13 cellular contexts compared by ENCODE assay signal in genomic region chr6:150905769-150906168, GRCh38. TPM values are rescaled to one million over a fixed set of nuclear protein-coding genes. Genes with fewer than 3 reads are reported as not detected.
DNase-seq lines count a peak whose midpoint lies in the region; ATAC-seq and TF ChIP-seq lines count a peak whose summit lies in the region.
"Had no signal": no experiment of that assay in that cellular context is flagged by ENCODE, and none has a peak within 500 bp of the region (broad histone marks: within the 10 kb centered on the region; RNA-seq: fewer than 3 reads in every experiment).

No MANE protein-coding gene starts in this region.

- H3K9me2 ChIP-seq in OCI-LY1 (ENCODE audit: low read depth, low read length) = no peaks in the 10 kb centered on the region

- H3K27ac Mint-ChIP-seq in activated CD8-positive, alpha-beta T cell treated with anti-CD3 and anti-CD28 coated beads for 36 hours = no peak overlapping the region
- H3K27ac Mint-ChIP-seq in activated CD8-positive, alpha-beta T cell treated with anti-CD3 and anti-CD28 coated beads, Interleukin-2, amount 10 ng/mL, durations not matched to agents 7 days and 5 days = no peak overlapping the region
- H3K27ac Mint-ChIP-seq in type B pancreatic cell = no peak overlapping the region
- no peak overlapping the region for H3K27ac Mint-ChIP-seq in CD8-positive, alpha-beta T cell

- H3F3A ChIP-seq in OCI-LY1 (ENCODE audit: insufficient read depth, low read length) = no peaks in the 10 kb centered on the region

- no peaks in the 10 kb centered on the region for H3K4me1 Mint-ChIP-seq in activated CD8-positive, alpha-beta T cell treated with anti-CD3 and anti-CD28 coated beads for 36 hours (ENCODE audit: low read depth)
- H3K4me1 Mint-ChIP-seq in activated CD8-positive, alpha-beta T cell treated with anti-CD3 and anti-CD28 coated beads, Interleukin-2, amount 10 ng/mL, durations not matched to agents 7 days and 5 days (ENCODE audit: low read depth) = peaks cover 3% of the 10 kb centered on the region
- H3K4me1 Mint-ChIP-seq in type B pancreatic cell (ENCODE audit: unreplicated experiment) = no peaks in the 10 kb centered on the region
- no peaks in the 10 kb centered on the region for H3K4me1 Mint-ChIP-seq in CD8-positive, alpha-beta T cell (ENCODE audit: low read depth)

- TF ChIP-seq CTCF in activated CD8-positive, alpha-beta T cell treated with anti-CD3 and anti-CD28 coated beads for 36 hours (IDR thresholded peaks at IDR 0.05) = no peak
- TF ChIP-seq CTCF in OCI-LY1 (IDR thresholded peaks at IDR 0.05; ENCODE audit: low read length) (peak; percentile 46; the same call in 1 of the 2 replicates), epithelial cell of esophagus (IDR thresholded peaks at IDR 0.05; ENCODE audit: insufficient read depth, low read depth, low read length, missing control alignments) (peak; percentile 19), type B pancreatic cell (conservative IDR thresholded peaks at IDR 0.05) (peak; percentile 60)
- no peak for TF ChIP-seq CTCF in CD8-positive, alpha-beta T cell (IDR thresholded peaks at IDR 0.05)

- H3K27me3 Mint-ChIP-seq in activated CD8-positive, alpha-beta T cell treated with anti-CD3 and anti-CD28 coated beads for 36 hours = no peaks in the 10 kb centered on the region
- no peaks in the 10 kb centered on the region for H3K27me3 Mint-ChIP-seq in activated CD8-positive, alpha-beta T cell treated with anti-CD3 and anti-CD28 coated beads, Interleukin-2, amount 10 ng/mL, durations not matched to agents 7 days and 5 days (ENCODE audit: low read depth)
- no peaks in the 10 kb centered on the region for H3K27me3 Mint-ChIP-seq in type B pancreatic cell
- H3K27me3 Mint-ChIP-seq in CD8-positive, alpha-beta T cell (ENCODE audit: low read depth) = no peaks in the 10 kb centered on the region

- intact Hi-C loops in activated CD8-positive, alpha-beta T cell treated with anti-CD3 and anti-CD28 coated beads for 36 hours (cut with micrococcal nuclease) = no loop called here
- intact Hi-C loops in CD8-positive, alpha-beta T cell (cut with DNase I, micrococcal nuclease) = no loop called here

- POLR2A ChIA-PET in activated CD8-positive, alpha-beta T cell treated with anti-CD3 and anti-CD28 coated beads for 36 hours (lab: Charles Lee) = no interaction called here
- POLR2A ChIA-PET in activated CD8-positive, alpha-beta T cell treated with anti-CD3 and anti-CD28 coated beads, Interleukin-2, amount 10 ng/mL, durations not matched to agents 7 days and 5 days (lab: Charles Lee) = no interaction called here
- POLR2A ChIA-PET in CD8-positive, alpha-beta T cell (lab: Charles Lee) = no interaction called here

- peaks cover 44% of the 10 kb centered on the region for H3K36me3 ChIP-seq in OCI-LY1 (ENCODE audit: insufficient read depth, low read length)
- no peaks in the 10 kb centered on the region for H3K36me3 ChIP-seq in CD8-positive, alpha-beta T cell (ENCODE audit: insufficient read depth, low read length)
- H3K36me3 ChIP-seq: heart right ventricle, vagina had no signal

- DNase-seq in activated CD8-positive, alpha-beta T cell treated with anti-CD3 and anti-CD28 coated beads for 36 hours = peak; percentile 4
- DNase-seq in activated CD8-positive, alpha-beta T cell treated with anti-CD3 and anti-CD28 coated beads, Interleukin-2, amount 10 ng/mL, durations not matched to agents 7 days and 5 days = no peak
- DNase-seq in epithelial cell of esophagus (ENCODE audit: low read depth) = no peak
- no peak for DNase-seq in type B pancreatic cell (ENCODE audit: extremely low spot score, unreplicated experiment)
- no peak for DNase-seq in epidermal melanocyte (ENCODE audit: insufficient read length, low spot score)
- DNase-seq in CD8-positive, alpha-beta T cell = no peak
- no peak for DNase-seq in NCI-H1436 treated with DMSO at 0.1 percent for 48 hours (lab: John Stamatoyannopoulos, UW)
- DNase-seq: heart right ventricle, NCI-H2081 treated with DMSO at 0.1 percent for 48 hours, Right ventricle myocardium superior had no signal

- no peak overlapping the region for H2AFZ ChIP-seq in OCI-LY1 (ENCODE audit: low read length)

- CTCF ChIA-PET in activated CD8-positive, alpha-beta T cell treated with anti-CD3 and anti-CD28 coated beads for 36 hours (lab: Charles Lee) = interaction anchor here (1.0 to 4.4 kb wide), 5 partner anchors 12 to 419 kb away, joined by 3 to 32 read pairs (median 3); no protein-coding TSS in a partner anchor
- CTCF ChIA-PET in activated CD8-positive, alpha-beta T cell treated with anti-CD3 and anti-CD28 coated beads, Interleukin-2, amount 10 ng/mL, durations not matched to agents 7 days and 5 days (lab: Charles Lee) = interaction anchor here (0.7 to 2.7 kb wide), 2 partner anchors 20 to 419 kb away, joined by 3 to 12 read pairs; no protein-coding TSS in a partner anchor
- CTCF ChIA-PET in CD8-positive, alpha-beta T cell (lab: Charles Lee) = interaction anchor here (0.6 kb wide), 1 partner anchor 84 kb away, joined by 3 read pairs; no protein-coding TSS in a partner anchor

- no peaks in the 10 kb centered on the region for H4K20me1 ChIP-seq in OCI-LY1 (ENCODE audit: insufficient read depth, low read length)

- no peaks in the 10 kb centered on the region for H3K27me3 ChIP-seq in OCI-LY1 (ENCODE audit: insufficient read depth, low read length)
- no peaks in the 10 kb centered on the region for H3K27me3 ChIP-seq in CD8-positive, alpha-beta T cell (ENCODE audit: insufficient read depth, low read length)
- H3K27me3 ChIP-seq: BLaER1 treated with 17β-estradiol and CSF1 and Interleukin-3, amounts not matched to agents 10 nM and 100 nM; heart right ventricle; vagina had no signal

- peaks cover 59% of the 10 kb centered on the region for H3K36me3 Mint-ChIP-seq in activated CD8-positive, alpha-beta T cell treated with anti-CD3 and anti-CD28 coated beads for 36 hours (ENCODE audit: low read depth)
- peaks cover 34% of the 10 kb centered on the region for H3K36me3 Mint-ChIP-seq in activated CD8-positive, alpha-beta T cell treated with anti-CD3 and anti-CD28 coated beads, Interleukin-2, amount 10 ng/mL, durations not matched to agents 7 days and 5 days (ENCODE audit: low read depth)
- peaks cover 16% of the 10 kb centered on the region for H3K36me3 Mint-ChIP-seq in type B pancreatic cell
- peaks cover 7% of the 10 kb centered on the region for H3K36me3 Mint-ChIP-seq in CD8-positive, alpha-beta T cell

- H3K9me3 ChIP-seq in OCI-LY1 (ENCODE audit: low read length) = no peaks in the 10 kb centered on the region
- H3K9me3 ChIP-seq in CD8-positive, alpha-beta T cell (ENCODE audit: low read length) = no peaks in the 10 kb centered on the region
- H3K9me3 ChIP-seq: heart right ventricle, vagina had no signal

- H3K4me3 Mint-ChIP-seq in activated CD8-positive, alpha-beta T cell treated with anti-CD3 and anti-CD28 coated beads for 36 hours = no peak overlapping the region
- H3K4me3 Mint-ChIP-seq in activated CD8-positive, alpha-beta T cell treated with anti-CD3 and anti-CD28 coated beads, Interleukin-2, amount 10 ng/mL, durations not matched to agents 7 days and 5 days = no peak overlapping the region
- H3K4me3 Mint-ChIP-seq in type B pancreatic cell = no peak overlapping the region
- no peak overlapping the region for H3K4me3 Mint-ChIP-seq in CD8-positive, alpha-beta T cell

- H3K9ac ChIP-seq in OCI-LY1 (ENCODE audit: low read length) = no peak overlapping the region
- H3K9ac ChIP-seq: BLaER1 treated with 17β-estradiol and CSF1 and Interleukin-3, amounts not matched to agents 10 nM and 100 nM had no signal

- no peak for ATAC-seq in activated CD8-positive, alpha-beta T cell treated with anti-CD3 and anti-CD28 coated beads for 36 hours
- ATAC-seq in activated CD8-positive, alpha-beta T cell treated with anti-CD3 and anti-CD28 coated beads, Interleukin-2, amount 10 ng/mL, durations not matched to agents 7 days and 5 days = no peak
- ATAC-seq in CD8-positive, alpha-beta T cell = no peak

- H3K4me1 ChIP-seq in OCI-LY1 (ENCODE audit: insufficient read depth, low read length, severe bottlenecking) = no peaks in the 10 kb centered on the region
- no peaks in the 10 kb centered on the region for H3K4me1 ChIP-seq in CD8-positive, alpha-beta T cell (ENCODE audit: insufficient read depth, low read length)

- H3K4me2 ChIP-seq in OCI-LY1 (ENCODE audit: low read length) = no peak overlapping the region
- H3K4me2 ChIP-seq: BLaER1 treated with 17β-estradiol and CSF1 and Interleukin-3, amounts not matched to agents 10 nM and 100 nM had no signal

- no peak overlapping the region for H3K4me3 ChIP-seq in OCI-LY1 (ENCODE audit: low read depth, low read length, poor library complexity, severe bottlenecking)
- no peak overlapping the region for H3K4me3 ChIP-seq in epithelial cell of esophagus (ENCODE audit: low read length)
- no peak overlapping the region for H3K4me3 ChIP-seq in CD8-positive, alpha-beta T cell (ENCODE audit: low read depth, low read length)
- H3K4me3 ChIP-seq: BLaER1 treated with 17β-estradiol and CSF1 and Interleukin-3, amounts not matched to agents 10 nM and 100 nM; heart right ventricle; vagina had no signal

- H3K79me2 ChIP-seq in OCI-LY1 (ENCODE audit: insufficient read depth, low read length) = no peaks in the 10 kb centered on the region

- no peak overlapping the region for H3K27ac ChIP-seq in OCI-LY1 (ENCODE audit: low read depth, low read length, poor library complexity, severe bottlenecking)
- no peak overlapping the region for H3K27ac ChIP-seq in CD8-positive, alpha-beta T cell (ENCODE audit: low read depth, low read length)
- H3K27ac ChIP-seq: BLaER1 treated with 17β-estradiol and CSF1 and Interleukin-3, amounts not matched to agents 10 nM and 100 nM had no signal

- no peaks in the 10 kb centered on the region for H3K9me3 Mint-ChIP-seq in activated CD8-positive, alpha-beta T cell treated with anti-CD3 and anti-CD28 coated beads for 36 hours
- H3K9me3 Mint-ChIP-seq in activated CD8-positive, alpha-beta T cell treated with anti-CD3 and anti-CD28 coated beads, Interleukin-2, amount 10 ng/mL, durations not matched to agents 7 days and 5 days (ENCODE audit: insufficient read depth) = no peaks in the 10 kb centered on the region
- no peaks in the 10 kb centered on the region for H3K9me3 Mint-ChIP-seq in type B pancreatic cell
- H3K9me3 Mint-ChIP-seq in CD8-positive, alpha-beta T cell = no peaks in the 10 kb centered on the region

RNA-seq across cellular contexts. Expression of gene MTHFD1L, which starts 40.3 kb away (rescaled TPM):
- 100 to 1,000 TPM; 155 to 158 TPM for total RNA-seq in activated CD8-positive, alpha-beta T cell treated with anti-CD3 and anti-CD28 coated beads for 36 hours
- 10 to 100 TPM; 59.7 to 62.3 TPM for total RNA-seq in activated CD8-positive, alpha-beta T cell treated with anti-CD3 and anti-CD28 coated beads, Interleukin-2, amount 10 ng/mL, durations not matched to agents 7 days and 5 days
- 25.3 and 28.1 TPM in 2 replicates for total RNA-seq in type B pancreatic cell (ENCODE audit: low replicate concordance)
- total RNA-seq in CD8-positive, alpha-beta T cell = 1 to 10 TPM; 7.8 to 9.6 TPM

Comparison
In these comparisons a context has a peak if more than half of its experiments do, and no peak if none do; other contexts are left out.
1. CTCF ChIP-seq: peak in OCI-LY1 (single experiment), epithelial cell of esophagus (single experiment) and type B pancreatic cell (single experiment); none in activated CD8-positive, alpha-beta T cell treated with anti-CD3 and anti-CD28 coated beads for 36 hours (single experiment) and CD8-positive, alpha-beta T cell (single experiment).